ENCODE assay signal across 13 cellular contexts in the genomic region with DNA sequence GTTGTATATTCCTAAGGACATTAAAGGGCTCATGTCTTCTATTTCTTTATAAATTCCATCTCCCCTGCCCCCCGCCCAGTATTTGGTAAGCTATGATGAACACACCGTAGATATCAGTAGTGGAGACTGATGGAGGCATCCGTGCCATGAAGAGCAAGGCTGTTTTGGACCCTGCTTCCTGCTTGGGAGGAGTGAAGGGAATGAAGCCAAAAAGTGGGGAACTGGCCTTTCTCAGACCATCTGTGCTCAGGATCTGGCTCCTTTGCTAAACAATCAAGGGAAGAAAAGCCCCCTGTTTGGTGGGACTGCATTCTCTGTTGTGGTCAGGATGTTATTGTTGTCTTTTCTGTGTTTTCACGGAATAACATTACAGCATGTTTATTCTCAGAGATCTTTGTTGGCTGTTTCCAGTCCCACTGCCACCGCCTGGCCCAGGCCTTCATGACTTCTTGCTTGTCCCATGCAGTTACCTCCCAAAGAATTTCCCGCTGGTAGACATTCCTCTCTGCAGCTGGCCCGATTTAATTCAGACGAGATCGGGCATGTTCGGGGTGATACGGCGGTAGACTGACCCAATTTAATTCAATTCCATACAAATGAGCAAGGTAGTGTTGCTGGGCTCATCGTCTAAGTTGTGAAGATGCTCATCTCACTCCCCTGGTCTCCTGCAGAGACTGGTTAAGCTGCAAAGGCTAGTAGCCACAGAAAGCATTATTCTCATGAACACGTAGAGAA.
"Had no signal": no experiment of that assay in that cellular context is flagged by ENCODE, and none has a peak within 500 bp of the region (broad histone marks: within the 10 kb centered on the region; RNA-seq: fewer than 3 reads in every experiment).

No MANE protein-coding gene starts in this region.

- H3K27me3 ChIP-seq: ovary, stomach had no signal

- DNase-seq: activated CD4-positive, alpha-beta memory T cell treated with anti-CD3 and anti-CD28 coated beads, Interleukin-2, amount 10 ng/mL, durations not matched to agents 7 days and 5 days; activated effector memory CD4-positive, alpha-beta T cell treated with Interleukin-2 at 50 U/mL for 16 hours; activated naive CD4-positive, alpha-beta T cell treated with anti-CD3 and anti-CD28 coated beads, Interleukin-2, amount 50 U/mL, for 16 hours; activated T-cell treated with anti-CD3 and anti-CD28 coated beads, Interleukin-2, amount 50 U/mL, for 24 hours; effector memory CD4-positive, alpha-beta T cell; hippocampal formation; ovary; stimulated activated CD4-positive, alpha-beta T cell treated with anti-CD3 and anti-CD28 coated beads, Interleukin-12 subunit alpha, Interleukin-12 subunit beta, amount 100 ng/mL, for 4 hours; stimulated activated CD4-positive, alpha-beta T cell treated with anti-CD3 and anti-CD28 coated beads, Interleukin-2, amount 100 ng/mL, for 24 hours; stomach had no signal

- H3K4me1 Mint-ChIP-seq: central memory CD8-positive, alpha-beta T cell had no signal

- H3K36me3 Mint-ChIP-seq: mesothelial cell of epicardium had no signal

- H3K4me3 Mint-ChIP-seq: activated CD4-positive, alpha-beta memory T cell treated with anti-CD3 and anti-CD28 coated beads, Interleukin-2, amount 10 ng/mL, durations not matched to agents 7 days and 5 days; activated T-cell treated with anti-CD3 and anti-CD28 coated beads, Interleukin-2, amount 50 U/mL, for 24 hours; central memory CD8-positive, alpha-beta T cell; dendritic cell treated with granulocyte-macrophage colony-stimulating factor and Interleukin-4, amounts not matched to agents 40 ng/mL and 50 ng/mL, for 4 days; mesothelial cell of epicardium had no signal

- H3K27me3 Mint-ChIP-seq: activated T-cell treated with anti-CD3 and anti-CD28 coated beads, Interleukin-2, amount 50 U/mL, for 24 hours had no signal

- H3K9me3 Mint-ChIP-seq: activated CD4-positive, alpha-beta memory T cell treated with anti-CD3 and anti-CD28 coated beads, Interleukin-2, amount 10 ng/mL, durations not matched to agents 7 days and 5 days; activated T-cell treated with anti-CD3 and anti-CD28 coated beads, Interleukin-2, amount 50 U/mL, for 24 hours; central memory CD8-positive, alpha-beta T cell; dendritic cell treated with granulocyte-macrophage colony-stimulating factor and Interleukin-4, amounts not matched to agents 40 ng/mL and 50 ng/mL, for 4 days; mesothelial cell of epicardium had no signal

- H3K27ac Mint-ChIP-seq: activated CD4-positive, alpha-beta memory T cell treated with anti-CD3 and anti-CD28 coated beads, Interleukin-2, amount 10 ng/mL, durations not matched to agents 7 days and 5 days; activated T-cell treated with anti-CD3 and anti-CD28 coated beads, Interleukin-2, amount 50 U/mL, for 24 hours; dendritic cell treated with granulocyte-macrophage colony-stimulating factor and Interleukin-4, amounts not matched to agents 40 ng/mL and 50 ng/mL, for 4 days; mesothelial cell of epicardium had no signal

- H3K27ac ChIP-seq: ovary, stomach had no signal

- H3K4me3 ChIP-seq: ovary, stomach had no signal

- H3K36me3 ChIP-seq: ovary, stomach had no signal

- H3K9me3 ChIP-seq: ovary, stomach had no signal
